ENCODE assay signal across 24 cellular contexts in genomic region chr20:45943613-45944012, GRCh38. TPM values are rescaled to one million over a fixed set of nuclear protein-coding genes. Genes with fewer than 3 reads are reported as not detected.
DNase-seq lines count a peak whose midpoint lies in the region; ATAC-seq and TF ChIP-seq lines count a peak whose summit lies in the region.
"Had no signal": no experiment of that assay in that cellular context is flagged by ENCODE, and none has a peak within 500 bp of the region (broad histone marks: within the 10 kb centered on the region; RNA-seq: fewer than 3 reads in every experiment).

No MANE protein-coding gene starts in this region.

- no peaks in the 10 kb centered on the region for H3K27me3 Mint-ChIP-seq in activated naive CD4-positive, alpha-beta T cell treated with anti-CD3 and anti-CD28 coated beads for 36 hours (ENCODE audit: low read depth)
- no peaks in the 10 kb centered on the region for H3K27me3 Mint-ChIP-seq in T-cell
- H3K27me3 Mint-ChIP-seq: brain; naive B cell; stimulated activated naive CD8-positive, alpha-beta T cell treated with anti-CD3 and anti-CD28 coated beads, Interleukin-15, amount 100 ng/mL, for 72 hours had no signal

- POLR2A ChIA-PET in T-cell (lab: Charles Lee), result interaction anchor here in 1 of 2 donors (0.6 to 1.1 kb wide), 2 partner anchors 10 to 14 kb away, joined by 3 to 7 read pairs; no protein-coding TSS in a partner anchor

- no peak for TF ChIP-seq CTCF in dorsolateral prefrontal cortex (IDR thresholded peaks at IDR 0.05 in 54 of 56, conservative IDR thresholded peaks at IDR 0.05 in 2 of 56; ENCODE audit: low read depth in 1 of 56, partially characterized antibody in 56 of 56)

- intact Hi-C loops in activated naive CD4-positive, alpha-beta T cell treated with anti-CD3 and anti-CD28 coated beads for 36 hours (cut with micrococcal nuclease), result no loop called here
- intact Hi-C loops in dorsolateral prefrontal cortex (cut with DNase I) (no loop called here), left colon (cut with DNase I, micrococcal nuclease) (no loop called here)

- peak overlapping the region; percentile 67 for H3K27ac Mint-ChIP-seq in activated naive CD4-positive, alpha-beta T cell treated with anti-CD3 and anti-CD28 coated beads for 36 hours
- H3K27ac Mint-ChIP-seq in T-cell, result peak overlapping the region; percentile 57 to 68
- H3K27ac Mint-ChIP-seq in stimulated activated effector memory CD8-positive, alpha-beta T cell treated with anti-CD3 and anti-CD28 coated beads, Interleukin-12 subunit alpha, Interleukin-12 subunit beta, amount 100 ng/mL, for 72 hours, result peak overlapping the region; percentile 88

- H3K4me3 Mint-ChIP-seq in activated naive CD4-positive, alpha-beta T cell treated with anti-CD3 and anti-CD28 coated beads for 36 hours, result no peak overlapping the region
- no peak overlapping the region for H3K4me3 Mint-ChIP-seq in T-cell
- peak overlapping the region; percentile 67 for H3K4me3 Mint-ChIP-seq in stimulated activated effector memory CD8-positive, alpha-beta T cell treated with anti-CD3 and anti-CD28 coated beads, Interleukin-12 subunit alpha, Interleukin-12 subunit beta, amount 100 ng/mL, for 72 hours
- H3K4me3 Mint-ChIP-seq: brain; stimulated activated naive CD8-positive, alpha-beta T cell treated with anti-CD3 and anti-CD28 coated beads, Interleukin-15, amount 100 ng/mL, for 72 hours had no signal

- H3K9me3 Mint-ChIP-seq in activated naive CD4-positive, alpha-beta T cell treated with anti-CD3 and anti-CD28 coated beads for 36 hours, result no peaks in the 10 kb centered on the region
- H3K9me3 Mint-ChIP-seq in T-cell, result no peaks in the 10 kb centered on the region
- no peaks in the 10 kb centered on the region for H3K9me3 Mint-ChIP-seq in stimulated activated effector memory CD8-positive, alpha-beta T cell treated with anti-CD3 and anti-CD28 coated beads, Interleukin-12 subunit alpha, Interleukin-12 subunit beta, amount 100 ng/mL, for 72 hours
- H3K9me3 Mint-ChIP-seq: brain; naive B cell; stimulated activated naive CD8-positive, alpha-beta T cell treated with anti-CD3 and anti-CD28 coated beads, Interleukin-15, amount 100 ng/mL, for 72 hours had no signal

- ATAC-seq in T-cell (replicated peaks in 1 of 4), result no peak
- no peak for ATAC-seq in stimulated activated effector memory CD8-positive, alpha-beta T cell treated with anti-CD3 and anti-CD28 coated beads, Interleukin-12 subunit alpha, Interleukin-12 subunit beta, amount 100 ng/mL, for 72 hours
- ATAC-seq in left colon, result no peak
- ATAC-seq: Panc1; stimulated activated naive CD8-positive, alpha-beta T cell treated with anti-CD3 and anti-CD28 coated beads, Interleukin-15, amount 100 ng/mL, for 72 hours had no signal

- no peak for DNase-seq in activated naive CD4-positive, alpha-beta T cell treated with anti-CD3 and anti-CD28 coated beads for 36 hours
- no peak for DNase-seq in activated naive CD4-positive, alpha-beta T cell treated with anti-CD3 and anti-CD28 coated beads, Interleukin-2, amount 50 U/mL, for 16 hours
- DNase-seq in T-cell (no peak), dorsolateral prefrontal cortex (no peak), 8988T (no peak), left colon (no peak), glomerular visceral epithelial cell (ENCODE audit: extremely low spot score) (no peak)
- DNase-seq in stimulated activated effector memory CD8-positive, alpha-beta T cell treated with anti-CD3 and anti-CD28 coated beads, Interleukin-12 subunit alpha, Interleukin-12 subunit beta, amount 100 ng/mL, for 72 hours (ENCODE audit: low spot score in 2 of 2), result no peak
- DNase-seq: activated CD4-positive, alpha-beta T cell treated with anti-CD3 and anti-CD28 coated beads for 48 hours; C1 segment of cervical spinal cord; GOT3; Karpas-422; naive B cell; NCI-H1048; NCI-H187 treated with DMSO at 0.1 percent for 48 hours; NCI-H2227 treated with DMSO at 0.1 percent for 48 hours; retina; SJCRH30; spleen; stimulated activated CD4-positive, alpha-beta T cell treated with anti-CD3 and anti-CD28 coated beads, Interleukin-4, amount 100 ng/mL, for 24 hours; stimulated activated naive CD8-positive, alpha-beta T cell treated with anti-CD3 and anti-CD28 coated beads, Interleukin-15, amount 100 ng/mL, for 72 hours had no signal

- H3K27me3 ChIP-seq in dorsolateral prefrontal cortex, result no peaks in the 10 kb centered on the region
- H3K27me3 ChIP-seq: SJCRH30, spleen, tibial nerve had no signal

- H3K4me1 Mint-ChIP-seq in activated naive CD4-positive, alpha-beta T cell treated with anti-CD3 and anti-CD28 coated beads for 36 hours (ENCODE audit: low read depth), result peaks cover 10% of the 10 kb centered on the region
- H3K4me1 Mint-ChIP-seq in T-cell, result peaks cover 5 to 26% (median 13%) of the 10 kb centered on the region in 3 donors
- peaks cover 51% of the 10 kb centered on the region for H3K4me1 Mint-ChIP-seq in stimulated activated effector memory CD8-positive, alpha-beta T cell treated with anti-CD3 and anti-CD28 coated beads, Interleukin-12 subunit alpha, Interleukin-12 subunit beta, amount 100 ng/mL, for 72 hours
- H3K4me1 Mint-ChIP-seq: brain had no signal

- peak overlapping the region in 31 of 59 donors; percentile 7 to 87 (median 57) for H3K27ac ChIP-seq in dorsolateral prefrontal cortex
- H3K27ac ChIP-seq: SJCRH30, tibial nerve had no signal

- H3K4me3 ChIP-seq in dorsolateral prefrontal cortex, result no peak overlapping the region
- H3K4me3 ChIP-seq: SJCRH30, spleen, tibial nerve had no signal

- CTCF ChIA-PET in activated naive CD4-positive, alpha-beta T cell treated with anti-CD3 and anti-CD28 coated beads for 36 hours (lab: Charles Lee), result interaction anchor here (0.9 to 3.4 kb wide), 4 partner anchors 10 to 172 kb away, joined by 3 to 23 read pairs (median 6); no protein-coding TSS in a partner anchor
- CTCF ChIA-PET in T-cell (lab: Charles Lee), result interaction anchor here in 1 of 2 donors (1.1 kb wide), 1 partner anchor 18 kb away, joined by 9 read pairs; no protein-coding TSS in a partner anchor

- peaks cover 23% of the 10 kb centered on the region for H3K36me3 Mint-ChIP-seq in activated naive CD4-positive, alpha-beta T cell treated with anti-CD3 and anti-CD28 coated beads for 36 hours (ENCODE audit: low read depth)
- H3K36me3 Mint-ChIP-seq in T-cell, result peaks cover 44% of the 10 kb centered on the region
- peaks cover 100% of the 10 kb centered on the region for H3K36me3 Mint-ChIP-seq in stimulated activated effector memory CD8-positive, alpha-beta T cell treated with anti-CD3 and anti-CD28 coated beads, Interleukin-12 subunit alpha, Interleukin-12 subunit beta, amount 100 ng/mL, for 72 hours

RNA-seq across cellular contexts. Expression of gene PCIF1, which starts 9.1 kb away (rescaled TPM):
- total RNA-seq in activated naive CD4-positive, alpha-beta T cell treated with anti-CD3 and anti-CD28 coated beads for 36 hours, result 10 to 100 TPM; 39.2 to 39.5 TPM
- total RNA-seq in T-cell (10 to 100 TPM; 74.4 to 78.7 (median 74.6) TPM), dorsolateral prefrontal cortex (10 to 100 TPM; 20.4 to 44.7 (median 32.2) TPM), left colon (10 to 100 TPM; 27.2 to 32.1 TPM)

RNA-seq across cellular contexts. Expression of gene ZNF335, which starts 28.4 kb away (rescaled TPM):
- 10 to 100 TPM; 26.8 to 28.0 TPM for total RNA-seq in activated naive CD4-positive, alpha-beta T cell treated with anti-CD3 and anti-CD28 coated beads for 36 hours
- total RNA-seq in T-cell (100 to 1,000 TPM in 1 of 5 donors, 10 to 100 TPM in 4; 58.6 to 106 (median 68.3) TPM), dorsolateral prefrontal cortex (10 to 100 TPM; 20.9 to 40.0 (median 26.7) TPM), left colon (10 to 100 TPM; 14.8 to 18.2 TPM)

RNA-seq across cellular contexts. Expression of gene PLTP, which starts 31.7 kb away (rescaled TPM):
- total RNA-seq in activated naive CD4-positive, alpha-beta T cell treated with anti-CD3 and anti-CD28 coated beads for 36 hours, result 1 to 10 TPM; 4.3 to 4.8 TPM
- 1 to 10 TPM in 3 of 5 donors, under 1 TPM in 1, not detected in 1; 0.35 to 1.7 (median 1.4) TPM for total RNA-seq in T-cell
- total RNA-seq in dorsolateral prefrontal cortex, result 100 to 1,000 TPM in 9 of 120 experiments, 10 to 100 TPM in 111; 26.9 to 232 (median 59.4) TPM
- total RNA-seq in left colon, result 10 to 100 TPM; 14.7 to 49.5 TPM

RNA-seq across cellular contexts. Expression of gene CTSA, which starts 52.5 kb away (rescaled TPM):
- total RNA-seq in activated naive CD4-positive, alpha-beta T cell treated with anti-CD3 and anti-CD28 coated beads for 36 hours, result 10 to 100 TPM; 28.7 to 31.5 TPM
- 100 to 1,000 TPM in 1 of 5 donors, 10 to 100 TPM in 4; 55.5 to 101 (median 85.1) TPM for total RNA-seq in T-cell
- 100 to 1,000 TPM in 102 of 120 experiments, 10 to 100 TPM in 18; 72.5 to 172 (median 116) TPM for total RNA-seq in dorsolateral prefrontal cortex
- 100 to 1,000 TPM; 513 to 538 TPM for total RNA-seq in left colon

RNA-seq across cellular contexts. Expression of gene NEURL2, which starts 52.6 kb away (rescaled TPM):
- 1 to 10 TPM in 1 of 2 experiments, under 1 TPM in 1; 0.99 to 1.4 TPM for total RNA-seq in activated naive CD4-positive, alpha-beta T cell treated with anti-CD3 and anti-CD28 coated beads for 36 hours
- total RNA-seq in T-cell (1 to 10 TPM; 3.1 to 6.9 (median 6.1) TPM), dorsolateral prefrontal cortex (10 to 100 TPM in 6 of 120 experiments, 1 to 10 TPM in 114; 3.3 to 19.6 (median 7.1) TPM), left colon (1 to 10 TPM; 4.7 to 5.5 TPM)
